ENCODE assay signal across 7 cellular contexts in the genomic region with DNA sequence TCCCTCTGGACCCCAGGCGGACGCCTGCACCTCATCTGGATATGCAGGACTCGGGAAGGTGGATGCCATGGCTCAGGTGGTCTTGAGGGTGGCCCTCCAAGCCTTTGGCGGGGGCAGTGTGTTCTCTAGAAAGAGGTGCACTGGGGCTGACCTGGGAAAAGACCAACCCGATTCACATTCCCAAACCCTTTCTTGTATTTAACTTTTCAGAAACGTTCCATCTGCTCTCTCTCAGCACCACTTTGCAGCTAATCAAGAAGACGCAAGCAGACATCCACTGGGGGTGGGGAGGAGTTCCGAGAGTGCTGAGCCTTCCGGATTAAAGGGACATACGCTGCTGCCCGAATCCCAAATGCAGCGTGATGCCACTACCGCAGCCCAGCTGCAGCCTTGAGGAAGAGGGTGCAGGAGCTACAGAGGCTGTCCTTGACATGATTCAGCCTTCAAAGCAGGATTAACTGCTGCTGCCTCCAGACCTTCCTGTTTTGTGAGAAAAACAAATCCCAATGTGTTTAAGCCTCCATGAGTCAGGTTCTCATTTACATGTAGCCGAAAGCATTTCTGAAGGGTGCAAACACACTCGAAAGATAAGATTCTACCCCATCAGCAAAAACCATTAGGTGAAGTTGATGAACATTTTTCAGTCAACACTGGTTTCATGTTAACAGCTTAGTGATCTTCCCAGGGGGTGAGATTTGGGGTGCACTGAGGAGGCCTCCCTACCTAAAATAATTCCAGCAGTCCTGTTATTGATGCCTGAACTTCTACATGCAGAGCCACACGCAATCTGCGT. TPM values are rescaled to one million over a fixed set of nuclear protein-coding genes. Genes with fewer than 3 reads are reported as not detected.
DNase-seq lines count a peak whose midpoint lies in the region; ATAC-seq, FAIRE-seq and TF ChIP-seq lines count a peak whose summit lies in the region.

No MANE protein-coding gene starts in this region.

- H3K27ac Mint-ChIP-seq in GM23338, result no peak overlapping the region

- ATAC-seq in GM23338, result peak; percentile 51
- peak in 3 of 4 donors; percentile 8 to 65 (median 23) for ATAC-seq in pancreas
- ATAC-seq in HG03039 (IDR thresholded peaks at IDR 0.05; ENCODE audit: unreplicated experiment), result no peak

- peak; percentile 43 for DNase-seq in GM23338 (ENCODE audit: low spot score)
- peak; percentile 57 for DNase-seq in RPMI8226
- DNase-seq in fibroblast of the aortic adventitia (ENCODE audit: low read depth), result peak; percentile 29
- DNase-seq in pancreas, result no peak
- no peak for DNase-seq in inferior parietal cortex (ENCODE audit: extremely low spot score)
- DNase-seq in stomach, result no peak

- H4K20me1 ChIP-seq in GM23338 (replicated peaks; ENCODE audit: insufficient read depth), result no peaks in the 10 kb centered on the region

- TF ChIP-seq CTCF in GM23338 (conservative IDR thresholded peaks at IDR 0.05; ENCODE audit: low read depth in 2 of 2), result no peak
- no peak for TF ChIP-seq CTCF in fibroblast of the aortic adventitia (IDR thresholded peaks at IDR 0.05; ENCODE audit: insufficient read depth, low read length)
- no peak for TF ChIP-seq CTCF in pancreas (IDR thresholded peaks at IDR 0.05)
- no peak for TF ChIP-seq CTCF in stomach (IDR thresholded peaks at IDR 0.05)

- no peak for FAIRE-seq in pancreas (lab: Jason Lieb, UNC)

- H3K9me3 ChIP-seq in pancreas (no peaks in the 10 kb centered on the region), stomach (no peaks in the 10 kb centered on the region)

- peaks cover 13% of the 10 kb centered on the region for H3K27me3 Mint-ChIP-seq in GM23338 (ENCODE audit: insufficient read depth, low read depth, poor library complexity)

- H3K27ac ChIP-seq in GM23338 (ENCODE audit: low read depth) (no peak overlapping the region), pancreas (no peak overlapping the region), stomach (no peak overlapping the region)

- H3K36me3 ChIP-seq in GM23338 (ENCODE audit: insufficient read depth), result no peaks in the 10 kb centered on the region
- no peaks in the 10 kb centered on the region for H3K36me3 ChIP-seq in pancreas
- no peaks in the 10 kb centered on the region for H3K36me3 ChIP-seq in stomach

- no peaks in the 10 kb centered on the region for H3K9me3 Mint-ChIP-seq in GM23338

- H3K4me3 Mint-ChIP-seq in GM23338, result no peak overlapping the region

- H3K79me2 ChIP-seq in GM23338 (replicated peaks; ENCODE audit: insufficient read depth), result no peaks in the 10 kb centered on the region

- H3K36me3 Mint-ChIP-seq in GM23338 (ENCODE audit: low read depth), result no peaks in the 10 kb centered on the region

- H3F3A ChIP-seq in GM23338 (replicated peaks; ENCODE audit: low read depth), result no peaks in the 10 kb centered on the region

- no peaks in the 10 kb centered on the region for H3K9me2 ChIP-seq in GM23338 (ENCODE audit: insufficient read depth)

- H3K4me2 ChIP-seq in GM23338, result no peak overlapping the region

- WGBS in pancreas, 2 donors, result 43 to 47% methylated on average over 17 of the region's 17 CpGs
- WGBS in stomach, 5 donors, result 33 to 42% (median 35%) methylated on average over 17 of the region's 17 CpGs

- H2AFZ ChIP-seq in GM23338, result peak overlapping the region; percentile 79

- no peak for TF ChIP-seq EP300 in stomach (IDR thresholded peaks at IDR 0.05)

- intact Hi-C loops in pancreas (cut with DNase I) (no loop called here), stomach (cut with DNase I; ENCODE audit: low total_unique reads) (no loop called here)

- peaks cover 20% of the 10 kb centered on the region for H3K4me1 Mint-ChIP-seq in GM23338

- no peaks in the 10 kb centered on the region for H3K27me3 ChIP-seq in GM23338 (ENCODE audit: insufficient read depth)
- no peaks in the 10 kb centered on the region for H3K27me3 ChIP-seq in pancreas
- peaks cover 0 to 27% (median 0%) of the 10 kb centered on the region in 3 donors for H3K27me3 ChIP-seq in stomach

- H3K4me1 ChIP-seq in GM23338 (ENCODE audit: insufficient read depth) (peaks cover 10% of the 10 kb centered on the region), pancreas (no peaks in the 10 kb centered on the region), stomach (peaks cover 0 to 35% (median 12%) of the 10 kb centered on the region in 4 donors)

- H3K4me3 ChIP-seq in GM23338 (no peak overlapping the region), fibroblast of the aortic adventitia (ENCODE audit: low read depth, low read length) (no peak overlapping the region), pancreas (no peak overlapping the region), stomach (no peak overlapping the region)

- no peak for TF ChIP-seq POLR2A in stomach (IDR thresholded peaks at IDR 0.05)

TF ChIP-seq in GM23338, 12 proteins besides CTCF, POLR2A, EP300 and RAD21 (continues in another document):
- TF ChIP-seq, protein P1, sequence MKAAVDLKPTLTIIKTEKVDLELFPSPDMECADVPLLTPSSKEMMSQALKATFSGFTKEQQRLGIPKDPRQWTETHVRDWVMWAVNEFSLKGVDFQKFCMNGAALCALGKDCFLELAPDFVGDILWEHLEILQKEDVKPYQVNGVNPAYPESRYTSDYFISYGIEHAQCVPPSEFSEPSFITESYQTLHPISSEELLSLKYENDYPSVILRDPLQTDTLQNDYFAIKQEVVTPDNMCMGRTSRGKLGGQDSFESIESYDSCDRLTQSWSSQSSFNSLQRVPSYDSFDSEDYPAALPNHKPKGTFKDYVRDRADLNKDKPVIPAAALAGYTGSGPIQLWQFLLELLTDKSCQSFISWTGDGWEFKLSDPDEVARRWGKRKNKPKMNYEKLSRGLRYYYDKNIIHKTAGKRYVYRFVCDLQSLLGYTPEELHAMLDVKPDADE (IDR thresholded peaks at IDR 0.05), result no peak
- TF ChIP-seq, protein P2, sequence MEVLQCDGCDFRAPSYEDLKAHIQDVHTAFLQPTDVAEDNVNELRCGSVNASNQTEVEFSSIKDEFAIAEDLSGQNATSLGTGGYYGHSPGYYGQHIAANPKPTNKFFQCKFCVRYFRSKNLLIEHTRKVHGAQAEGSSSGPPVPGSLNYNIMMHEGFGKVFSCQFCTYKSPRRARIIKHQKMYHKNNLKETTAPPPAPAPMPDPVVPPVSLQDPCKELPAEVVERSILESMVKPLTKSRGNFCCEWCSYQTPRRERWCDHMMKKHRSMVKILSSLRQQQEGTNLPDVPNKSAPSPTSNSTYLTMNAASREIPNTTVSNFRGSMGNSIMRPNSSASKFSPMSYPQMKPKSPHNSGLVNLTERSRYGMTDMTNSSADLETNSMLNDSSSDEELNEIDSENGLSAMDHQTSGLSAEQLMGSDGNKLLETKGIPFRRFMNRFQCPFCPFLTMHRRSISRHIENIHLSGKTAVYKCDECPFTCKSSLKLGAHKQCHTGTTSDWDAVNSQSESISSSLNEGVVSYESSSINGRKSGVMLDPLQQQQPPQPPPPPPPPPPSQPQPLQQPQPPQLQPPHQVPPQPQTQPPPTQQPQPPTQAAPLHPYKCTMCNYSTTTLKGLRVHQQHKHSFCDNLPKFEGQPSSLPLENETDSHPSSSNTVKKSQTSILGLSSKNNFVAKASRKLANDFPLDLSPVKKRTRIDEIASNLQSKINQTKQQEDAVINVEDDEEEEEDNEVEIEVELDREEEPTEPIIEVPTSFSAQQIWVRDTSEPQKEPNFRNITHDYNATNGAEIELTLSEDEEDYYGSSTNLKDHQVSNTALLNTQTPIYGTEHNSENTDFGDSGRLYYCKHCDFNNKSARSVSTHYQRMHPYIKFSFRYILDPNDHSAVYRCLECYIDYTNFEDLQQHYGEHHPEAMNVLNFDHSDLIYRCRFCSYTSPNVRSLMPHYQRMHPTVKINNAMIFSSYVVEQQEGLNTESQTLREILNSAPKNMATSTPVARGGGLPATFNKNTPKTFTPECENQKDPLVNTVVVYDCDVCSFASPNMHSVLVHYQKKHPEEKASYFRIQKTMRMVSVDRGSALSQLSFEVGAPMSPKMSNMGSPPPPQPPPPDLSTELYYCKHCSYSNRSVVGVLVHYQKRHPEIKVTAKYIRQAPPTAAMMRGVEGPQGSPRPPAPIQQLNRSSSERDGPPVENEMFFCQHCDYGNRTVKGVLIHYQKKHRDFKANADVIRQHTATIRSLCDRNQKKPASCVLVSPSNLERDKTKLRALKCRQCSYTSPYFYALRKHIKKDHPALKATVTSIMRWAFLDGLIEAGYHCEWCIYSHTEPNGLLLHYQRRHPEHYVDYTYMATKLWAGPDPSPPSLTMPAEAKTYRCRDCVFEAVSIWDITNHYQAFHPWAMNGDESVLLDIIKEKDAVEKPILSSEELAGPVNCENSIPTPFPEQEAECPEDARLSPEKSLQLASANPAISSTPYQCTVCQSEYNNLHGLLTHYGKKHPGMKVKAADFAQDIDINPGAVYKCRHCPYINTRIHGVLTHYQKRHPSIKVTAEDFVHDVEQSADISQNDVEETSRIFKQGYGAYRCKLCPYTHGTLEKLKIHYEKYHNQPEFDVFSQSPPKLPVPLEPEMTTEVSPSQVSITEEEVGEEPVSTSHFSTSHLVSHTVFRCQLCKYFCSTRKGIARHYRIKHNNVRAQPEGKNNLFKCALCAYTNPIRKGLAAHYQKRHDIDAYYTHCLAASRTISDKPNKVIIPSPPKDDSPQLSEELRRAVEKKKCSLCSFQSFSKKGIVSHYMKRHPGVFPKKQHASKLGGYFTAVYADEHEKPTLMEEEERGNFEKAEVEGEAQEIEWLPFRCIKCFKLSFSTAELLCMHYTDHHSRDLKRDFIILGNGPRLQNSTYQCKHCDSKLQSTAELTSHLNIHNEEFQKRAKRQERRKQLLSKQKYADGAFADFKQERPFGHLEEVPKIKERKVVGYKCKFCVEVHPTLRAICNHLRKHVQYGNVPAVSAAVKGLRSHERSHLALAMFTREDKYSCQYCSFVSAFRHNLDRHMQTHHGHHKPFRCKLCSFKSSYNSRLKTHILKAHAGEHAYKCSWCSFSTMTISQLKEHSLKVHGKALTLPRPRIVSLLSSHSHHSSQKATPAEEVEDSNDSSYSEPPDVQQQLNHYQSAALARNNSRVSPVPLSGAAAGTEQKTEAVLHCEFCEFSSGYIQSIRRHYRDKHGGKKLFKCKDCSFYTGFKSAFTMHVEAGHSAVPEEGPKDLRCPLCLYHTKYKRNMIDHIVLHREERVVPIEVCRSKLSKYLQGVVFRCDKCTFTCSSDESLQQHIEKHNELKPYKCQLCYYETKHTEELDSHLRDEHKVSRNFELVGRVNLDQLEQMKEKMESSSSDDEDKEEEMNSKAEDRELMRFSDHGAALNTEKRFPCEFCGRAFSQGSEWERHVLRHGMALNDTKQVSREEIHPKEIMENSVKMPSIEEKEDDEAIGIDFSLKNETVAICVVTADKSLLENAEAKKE (CRISPR knock-in tag; IDR thresholded peaks at IDR 0.05), result no peak
- TF ChIP-seq NANOG (IDR thresholded peaks at IDR 0.05; ENCODE audit: borderline replicate concordance) (no peak), POLR2AphosphoS5 (IDR thresholded peaks at IDR 0.05; ENCODE audit: low read depth) (no peak), STAT1 (IDR thresholded peaks at IDR 0.05; ENCODE audit: unreplicated experiment) (no peak), JUNB (IDR thresholded peaks at IDR 0.05; ENCODE audit: unreplicated experiment) (no peak)

RNA-seq across cellular contexts. Expression of a gene that starts 40.0 kb away (rescaled TPM):
- total RNA-seq in GM23338 (2014; rRNA removed; shearing (Covaris generic)), result 54.7 and 90.5 TPM in 2 replicates
- polyA plus RNA-seq in GM23338 (2016; fragmentation: Nextera tagmentation; extraction: Ambion mirVana) (257 and 281 TPM in 2 replicates), pancreas (100 to 1,000 TPM in 1 of 2 donors, 10 to 100 TPM in 1; 83.7 to 101 TPM), stomach (10 to 100 TPM; 41.4 to 58.5 (median 50.9) TPM)
- total RNA-seq in fibroblast of the aortic adventitia (ENCODE audit: low replicate concordance) (41.8 and 68.9 TPM in 2 replicates), pancreas (10 to 100 TPM; 31.0 to 52.7 (median 38.9) TPM), stomach (100 to 1,000 TPM in 3 of 5 donors, 10 to 100 TPM in 2; 71.0 to 168 (median 105) TPM)

Comparison
In these comparisons a context has a peak if more than half of its experiments do, and no peak if none do; other contexts are left out.
1. DNase-seq: peak in GM23338 (single experiment), RPMI8226 (single experiment) and fibroblast of the aortic adventitia (single experiment); none in pancreas (0 of 6), inferior parietal cortex (single experiment) and stomach (single experiment).